In genomic region chr9:136697821-136698526, GRCh38 we compare ENCODE assay signal across 1 cellular context.
TF ChIP-seq lines count a peak whose summit lies in the region.

No MANE protein-coding gene starts in this region.

TF ChIP-seq in HepG2, 621 proteins besides CTCF, POLR2A, EP300 and RAD21 (continued from another document and continues in another):
- no peak for TF ChIP-seq E2F2 (CRISPR knock-in tag; IDR thresholded peaks at IDR 0.05; ENCODE audit: borderline replicate concordance)
- TF ChIP-seq CBX1 (IDR thresholded peaks at IDR 0.05; ENCODE audit: low read depth) = no peak
- no peak for TF ChIP-seq SIN3A (IDR thresholded peaks at IDR 0.05; ENCODE audit: borderline replicate concordance, low read depth, low read length)
- peak; percentile 94 for TF ChIP-seq HNF1A (IDR thresholded peaks at IDR 0.05; ENCODE audit: low read depth)
- peak; percentile 95 for TF ChIP-seq HNF1A (CRISPR knock-in tag; IDR thresholded peaks at IDR 0.05; ENCODE audit: borderline replicate concordance)
- no peak for TF ChIP-seq ZFP90 (CRISPR knock-in tag; IDR thresholded peaks at IDR 0.05; ENCODE audit: borderline replicate concordance)
- TF ChIP-seq MED8 (CRISPR knock-in tag; IDR thresholded peaks at IDR 0.05; ENCODE audit: insufficient replicate concordance) = no peak
- no peak for TF ChIP-seq ZNF543 (CRISPR knock-in tag; IDR thresholded peaks at IDR 0.05)
- TF ChIP-seq GZF1 (CRISPR knock-in tag; IDR thresholded peaks at IDR 0.05) = no peak
- no peak for TF ChIP-seq TBX2 (CRISPR knock-in tag; IDR thresholded peaks at IDR 0.05; ENCODE audit: borderline replicate concordance)
- no peak for TF ChIP-seq AKAP8 (CRISPR knock-in tag; IDR thresholded peaks at IDR 0.05)
- no peak; the same call in 1 of the 2 replicates for TF ChIP-seq JDP2 (CRISPR knock-in tag; IDR thresholded peaks at IDR 0.05; ENCODE audit: borderline replicate concordance)
- no peak for TF ChIP-seq JARID2 (CRISPR knock-in tag; IDR thresholded peaks at IDR 0.05; ENCODE audit: insufficient replicate concordance)
- no peak for TF ChIP-seq TIGD3 (CRISPR knock-in tag; IDR thresholded peaks at IDR 0.05; ENCODE audit: borderline replicate concordance)
- no peak for TF ChIP-seq ZNF878 (CRISPR knock-in tag; IDR thresholded peaks at IDR 0.05)
- no peak for TF ChIP-seq ELK4 (CRISPR knock-in tag; IDR thresholded peaks at IDR 0.05; ENCODE audit: borderline replicate concordance)
- peak; percentile 43; the same call in 1 of the 2 replicates for TF ChIP-seq ATF1 (CRISPR knock-in tag; IDR thresholded peaks at IDR 0.05)
- TF ChIP-seq TRAFD1 (CRISPR knock-in tag; IDR thresholded peaks at IDR 0.05; ENCODE audit: borderline replicate concordance) = no peak
- no peak for TF ChIP-seq PRDM4 (CRISPR knock-in tag; IDR thresholded peaks at IDR 0.05; ENCODE audit: borderline replicate concordance)
- no peak for TF ChIP-seq CCAR2 (optimal IDR thresholded peaks at IDR 0.05; ENCODE audit: low read depth, low read length)
- no peak for TF ChIP-seq ZNF557 (CRISPR knock-in tag; IDR thresholded peaks at IDR 0.05)
- TF ChIP-seq ZNF816 (CRISPR knock-in tag; IDR thresholded peaks at IDR 0.05; ENCODE audit: borderline replicate concordance) = no peak; the same call in 1 of the 2 replicates
- TF ChIP-seq ZNF710 (CRISPR knock-in tag; IDR thresholded peaks at IDR 0.05; ENCODE audit: borderline replicate concordance) = no peak
- TF ChIP-seq ZFX (CRISPR knock-in tag; IDR thresholded peaks at IDR 0.05; ENCODE audit: low read depth) = no peak
- 0 out of 2 replicates have a peak, but pooled peaks have one; percentile 54 for TF ChIP-seq HMG20B (CRISPR knock-in tag; conservative IDR thresholded peaks at IDR 0.05)
- no peak for TF ChIP-seq ZC3H13 (CRISPR knock-in tag; IDR thresholded peaks at IDR 0.05)
- TF ChIP-seq ZNF598 (CRISPR knock-in tag; IDR thresholded peaks at IDR 0.05; ENCODE audit: borderline replicate concordance) = no peak
- no peak for TF ChIP-seq MAFK (conservative IDR thresholded peaks at IDR 0.05 in 1 of 2, IDR thresholded peaks at IDR 0.05 in 1 of 2; ENCODE audit: low read length in 2 of 2)
- TF ChIP-seq NR2F1 (CRISPR knock-in tag; IDR thresholded peaks at IDR 0.05) = peak in 1 of 2 experiments; percentile 77; a peak in 2 of 4 replicates
- no peak for TF ChIP-seq ZNF552 (CRISPR knock-in tag; IDR thresholded peaks at IDR 0.05; ENCODE audit: borderline replicate concordance)
- no peak for TF ChIP-seq MYC (CRISPR knock-in tag; IDR thresholded peaks at IDR 0.05; ENCODE audit: borderline replicate concordance)
- no peak for TF ChIP-seq ZNF713 (CRISPR knock-in tag; IDR thresholded peaks at IDR 0.05)
- no peak for TF ChIP-seq HHEX (CRISPR knock-in tag; IDR thresholded peaks at IDR 0.05)
- TF ChIP-seq ZNF772 (CRISPR knock-in tag; IDR thresholded peaks at IDR 0.05) = no peak
- no peak for TF ChIP-seq ZNF740 (CRISPR knock-in tag; IDR thresholded peaks at IDR 0.05)
- TF ChIP-seq MIXL1 (CRISPR knock-in tag; IDR thresholded peaks at IDR 0.05) = peak; percentile 71
- no peak for TF ChIP-seq BORCS8-MEF2B (CRISPR knock-in tag; IDR thresholded peaks at IDR 0.05)
- TF ChIP-seq ZBTB38 (CRISPR knock-in tag; IDR thresholded peaks at IDR 0.05) = no peak
- TF ChIP-seq NFKB2 (CRISPR knock-in tag; IDR thresholded peaks at IDR 0.05; ENCODE audit: borderline replicate concordance) = no peak
- TF ChIP-seq NBN (conservative IDR thresholded peaks at IDR 0.05) = no peak
- TF ChIP-seq SMARCE1 (IDR thresholded peaks at IDR 0.05; ENCODE audit: borderline replicate concordance) = no peak
- no peak for TF ChIP-seq RBFOX2 (IDR thresholded peaks at IDR 0.05; ENCODE audit: low read depth, low read length)
- no peak for TF ChIP-seq TP53 (CRISPR knock-in tag; conservative IDR thresholded peaks at IDR 0.05)
- no peak for TF ChIP-seq ZNF235 (CRISPR knock-in tag; IDR thresholded peaks at IDR 0.05; ENCODE audit: borderline replicate concordance)
- no peak for TF ChIP-seq ZBTB34 (CRISPR knock-in tag; IDR thresholded peaks at IDR 0.05)
